Comparison of ENCODE assay signal across 8 cellular contexts in genomic region chr16:1723450-1724147, GRCh38.
DNase-seq lines count a peak whose midpoint lies in the region; ATAC-seq and TF ChIP-seq lines count a peak whose summit lies in the region.

No MANE protein-coding gene starts in this region.

- H3K27ac Mint-ChIP-seq in nephron: peak overlapping the region in 2 of 3 experiments; percentile 26 to 33

- TF ChIP-seq CTCF in LNCAP (IDR thresholded peaks at IDR 0.05) (peak; percentile 89), nephron (IDR thresholded peaks at IDR 0.05; ENCODE audit: unreplicated experiment in 3 of 3) (peak; percentile 70 to 77 (median 70))

- no peak overlapping the region for H3K4me3 Mint-ChIP-seq in nephron

- peaks cover 18% of the 10 kb centered on the region for H3K36me3 Mint-ChIP-seq in nephron (ENCODE audit: low read depth)

- ATAC-seq in GM21737 (IDR thresholded peaks at IDR 0.05; ENCODE audit: unreplicated experiment): no peak
- ATAC-seq in GM19397 (IDR thresholded peaks at IDR 0.05; ENCODE audit: unreplicated experiment): no peak

- peaks cover 11% of the 10 kb centered on the region for H3K4me1 Mint-ChIP-seq in nephron

- H3K27ac ChIP-seq in epithelial cell of prostate: peak overlapping the region; percentile 63

- peak; percentile 53 for DNase-seq in EH (ENCODE audit: low read depth)
- peak; percentile 14 to 42 for DNase-seq in activated CD4-positive, alpha-beta T cell treated with anti-CD3 and anti-CD28 coated beads, Interleukin-2, amount 50 U/mL, for 4 hours
- DNase-seq in epithelial cell of prostate (ENCODE audit: low read depth, low spot score): no peak
- no peak for DNase-seq in islet precursor cell

- no peaks in the 10 kb centered on the region for H3K27me3 Mint-ChIP-seq in nephron (ENCODE audit: low read depth)

- H3K9me3 Mint-ChIP-seq in nephron: no peaks in the 10 kb centered on the region

Comparison
In these comparisons a context has a peak if more than half of its experiments do, and no peak if none do; other contexts are left out.
1. DNase-seq: peak in EH (single experiment) and activated CD4-positive, alpha-beta T cell treated with anti-CD3 and anti-CD28 coated beads, Interleukin-2, amount 50 U/mL, for 4 hours (2 of 2); none in epithelial cell of prostate (single experiment) and islet precursor cell (single experiment).